Comparison of ENCODE assay signal across 24 cellular contexts in the genomic region with DNA sequence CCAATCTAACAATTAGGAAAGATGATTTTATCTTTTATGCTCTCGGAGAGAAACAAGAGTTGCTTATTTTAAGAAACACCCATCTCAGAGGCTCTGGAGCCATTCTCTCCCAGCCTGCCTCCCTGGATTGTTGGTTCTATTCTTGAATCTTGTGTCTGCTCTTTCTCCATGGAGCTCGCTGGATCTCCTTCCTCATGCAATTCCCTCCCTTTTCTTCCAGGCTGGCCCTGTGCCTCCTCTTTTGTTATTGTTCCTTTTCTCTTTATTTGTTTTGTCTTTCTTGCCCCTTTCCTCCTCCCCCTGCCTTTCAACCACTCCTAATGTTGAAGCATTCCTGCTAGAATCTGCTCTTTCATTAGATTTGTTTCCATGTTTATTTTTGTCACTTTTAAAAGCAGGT.
"Had no signal": no experiment of that assay in that cellular context is flagged by ENCODE, and none has a peak within 500 bp of the region (broad histone marks: within the 10 kb centered on the region; RNA-seq: fewer than 3 reads in every experiment).

No MANE protein-coding gene starts in this region.

- H3K9me3 Mint-ChIP-seq: activated naive CD4-positive, alpha-beta T cell treated with anti-CD3 and anti-CD28 coated beads, Interleukin-2, amount 10 ng/mL, durations not matched to agents 7 days and 5 days; activated naive CD8-positive, alpha-beta T cell treated with anti-CD3 and anti-CD28 coated beads, Interleukin-2, amount 10 ng/mL, durations not matched to agents 7 days and 5 days; activated T-helper 1 cell treated with anti-CD3 and anti-CD28 coated beads, Interleukin-12 subunit alpha, Interleukin-12 subunit beta, Interleukin-2, Interleukin-4 antibody, amounts not matched to agents 30 ng/mL and 10 ng/mL and 1 ng/mL, durations not matched to agents 14 hours and 24 hours and 36 hours had no signal

- DNase-seq: activated CD4-positive, alpha-beta T cell treated with anti-CD3 and anti-CD28 coated beads for 4 hours; activated CD4-positive, alpha-beta T cell treated with anti-CD3 and anti-CD28 coated beads, Interleukin-2, amount 50 U/mL, for 4 hours; activated CD8-positive, alpha-beta memory T cell treated with anti-CD3 and anti-CD28 coated beads for 24 hours; activated CD8-positive, alpha-beta memory T cell treated with anti-CD3 and anti-CD28 coated beads, Interleukin-2, amount 50 U/mL, for 4 hours; activated gamma-delta T cell; activated naive CD4-positive, alpha-beta T cell treated with anti-CD3 and anti-CD28 coated beads, Interleukin-2, amount 10 ng/mL, durations not matched to agents 7 days and 5 days; activated naive CD8-positive, alpha-beta T cell treated with anti-CD3 and anti-CD28 coated beads, Interleukin-2, amount 10 ng/mL, durations not matched to agents 7 days and 5 days; activated T-cell treated with anti-CD3 and anti-CD28 coated beads, Interleukin-2, amount 50 U/mL, for 1 hour; brain microvascular endothelial cell; esophagus squamous epithelium; foreskin melanocyte; left lung; nucleus accumbens; pancreas; right cardiac atrium; stimulated activated CD4-positive, alpha-beta T cell treated with anti-CD3 and anti-CD28 coated beads, Interleukin-15, amount 100 ng/mL, for 24 hours; stimulated activated CD4-positive, alpha-beta T cell treated with anti-CD3 and anti-CD28 coated beads, Interleukin-2, amount 100 ng/mL, for 24 hours; stimulated activated naive CD4-positive, alpha-beta T cell; transverse colon had no signal

- H3K27ac Mint-ChIP-seq: activated naive CD4-positive, alpha-beta T cell treated with anti-CD3 and anti-CD28 coated beads, Interleukin-2, amount 10 ng/mL, durations not matched to agents 7 days and 5 days; activated naive CD8-positive, alpha-beta T cell treated with anti-CD3 and anti-CD28 coated beads, Interleukin-2, amount 10 ng/mL, durations not matched to agents 7 days and 5 days; activated T-helper 1 cell treated with anti-CD3 and anti-CD28 coated beads, Interleukin-12 subunit alpha, Interleukin-12 subunit beta, Interleukin-2, Interleukin-4 antibody, amounts not matched to agents 30 ng/mL and 10 ng/mL and 1 ng/mL, durations not matched to agents 14 hours and 24 hours and 36 hours had no signal

- H3K4me1 ChIP-seq: ascending aorta, esophagus squamous epithelium, left lung, pancreas, transverse colon had no signal

- ATAC-seq: left lung, pancreas, right cardiac atrium had no signal

- H3K9me3 ChIP-seq: ascending aorta, left lung, pancreas, transverse colon had no signal

- H3K36me3 Mint-ChIP-seq: activated naive CD4-positive, alpha-beta T cell treated with anti-CD3 and anti-CD28 coated beads, Interleukin-2, amount 10 ng/mL, durations not matched to agents 7 days and 5 days; activated naive CD8-positive, alpha-beta T cell treated with anti-CD3 and anti-CD28 coated beads, Interleukin-2, amount 10 ng/mL, durations not matched to agents 7 days and 5 days had no signal

- H3K36me3 ChIP-seq: ascending aorta, brain microvascular endothelial cell, esophagus squamous epithelium, left lung, pancreas, transverse colon had no signal

- H3K4me3 Mint-ChIP-seq: activated naive CD4-positive, alpha-beta T cell treated with anti-CD3 and anti-CD28 coated beads, Interleukin-2, amount 10 ng/mL, durations not matched to agents 7 days and 5 days; activated naive CD8-positive, alpha-beta T cell treated with anti-CD3 and anti-CD28 coated beads, Interleukin-2, amount 10 ng/mL, durations not matched to agents 7 days and 5 days; activated T-helper 1 cell treated with anti-CD3 and anti-CD28 coated beads, Interleukin-12 subunit alpha, Interleukin-12 subunit beta, Interleukin-2, Interleukin-4 antibody, amounts not matched to agents 30 ng/mL and 10 ng/mL and 1 ng/mL, durations not matched to agents 14 hours and 24 hours and 36 hours; nephron had no signal

- H3K27me3 ChIP-seq: ascending aorta, brain microvascular endothelial cell, esophagus squamous epithelium, left lung, pancreas, transverse colon had no signal

- H3K27ac ChIP-seq: ascending aorta, brain microvascular endothelial cell, esophagus squamous epithelium, left lung, pancreas, transverse colon, VCaP had no signal

- H3K4me1 Mint-ChIP-seq: activated naive CD4-positive, alpha-beta T cell treated with anti-CD3 and anti-CD28 coated beads, Interleukin-2, amount 10 ng/mL, durations not matched to agents 7 days and 5 days; activated naive CD8-positive, alpha-beta T cell treated with anti-CD3 and anti-CD28 coated beads, Interleukin-2, amount 10 ng/mL, durations not matched to agents 7 days and 5 days had no signal

- H3K27me3 Mint-ChIP-seq: activated naive CD4-positive, alpha-beta T cell treated with anti-CD3 and anti-CD28 coated beads, Interleukin-2, amount 10 ng/mL, durations not matched to agents 7 days and 5 days; activated naive CD8-positive, alpha-beta T cell treated with anti-CD3 and anti-CD28 coated beads, Interleukin-2, amount 10 ng/mL, durations not matched to agents 7 days and 5 days had no signal

- H3K4me3 ChIP-seq: ascending aorta, esophagus squamous epithelium, left lung, lung, pancreas, transverse colon had no signal
